Comparison of ENCODE assay signal across 15 cellular contexts in genomic region chr17:50908140-50908859, GRCh38. TPM values are rescaled to one million over a fixed set of nuclear protein-coding genes. Genes with fewer than 3 reads are reported as not detected.
DNase-seq lines count a peak whose midpoint lies in the region; ATAC-seq and TF ChIP-seq lines count a peak whose summit lies in the region.
"Had no signal": no experiment of that assay in that cellular context is flagged by ENCODE, and none has a peak within 500 bp of the region (broad histone marks: within the 10 kb centered on the region; RNA-seq: fewer than 3 reads in every experiment).

No MANE protein-coding gene starts in this region.

- peaks cover 52% of the 10 kb centered on the region for H3K4me1 Mint-ChIP-seq in Caco-2 (ENCODE audit: low read depth, unreplicated experiment)
- peaks cover 36 to 69% (median 64%) of the 10 kb centered on the region in 7 donors for H3K4me1 Mint-ChIP-seq in naive thymus-derived CD4-positive, alpha-beta T cell

- no peaks in the 10 kb centered on the region for H3K36me3 ChIP-seq in Caco-2 (ENCODE audit: control insufficient read depth, insufficient read depth, low read length)
- H3K36me3 ChIP-seq in effector memory CD4-positive, alpha-beta T cell (ENCODE audit: control insufficient read depth, insufficient read depth, low read length) = no peaks in the 10 kb centered on the region
- no peaks in the 10 kb centered on the region for H3K36me3 ChIP-seq in naive thymus-derived CD4-positive, alpha-beta T cell (ENCODE audit: control insufficient read depth in 2 of 3, insufficient read depth in 3 of 3, low read length in 3 of 3)
- H3K36me3 ChIP-seq in uterus = no peaks in the 10 kb centered on the region

- TF ChIP-seq CTCF in C4-2B (conservative IDR thresholded peaks at IDR 0.05) (no peak), Caco-2 (IDR thresholded peaks at IDR 0.05; ENCODE audit: insufficient read depth in 1 of 2, low read depth in 1 of 2, low read length in 1 of 2, severe bottlenecking in 1 of 2, unreplicated experiment in 1 of 2) (no peak), uterus (IDR thresholded peaks at IDR 0.05) (no peak)

- no peaks in the 10 kb centered on the region for H3K27me3 ChIP-seq in Caco-2 (replicated peaks; ENCODE audit: control insufficient read depth, insufficient read depth, low read length)
- no peaks in the 10 kb centered on the region for H3K27me3 ChIP-seq in effector memory CD4-positive, alpha-beta T cell (replicated peaks; ENCODE audit: control insufficient read depth, insufficient read depth, low read length, poor library complexity, severe bottlenecking)
- H3K27me3 ChIP-seq in naive thymus-derived CD4-positive, alpha-beta T cell (ENCODE audit: control insufficient read depth in 2 of 2, insufficient read depth in 2 of 2, low read length in 2 of 2) = no peaks in the 10 kb centered on the region
- H3K27me3 ChIP-seq in uterus = no peaks in the 10 kb centered on the region

- intact Hi-C loops in Caco-2 (cut with micrococcal nuclease; ENCODE audit: unreplicated experiment) = no loop called here
- intact Hi-C loops in naive thymus-derived CD4-positive, alpha-beta T cell (cut with micrococcal nuclease) = loop anchor here in 1 of 2 donors (2.0 kb wide), 1 partner anchor 43 kb away; no protein-coding TSS in a partner anchor
- intact Hi-C loops in uterus (cut with DNase I; ENCODE audit: low total_unique reads) = no loop called here

- no peaks in the 10 kb centered on the region for H3K9me3 Mint-ChIP-seq in Caco-2 (ENCODE audit: unreplicated experiment)
- no peaks in the 10 kb centered on the region for H3K9me3 Mint-ChIP-seq in naive thymus-derived CD4-positive, alpha-beta T cell
- H3K9me3 Mint-ChIP-seq: activated T-helper 1 cell treated with anti-CD3 and anti-CD28 coated beads, Interleukin-12 subunit alpha, Interleukin-12 subunit beta, Interleukin-2, Interleukin-4 antibody, amounts not matched to agents 30 ng/mL and 10 ng/mL and 1 ng/mL, durations not matched to agents 14 hours and 24 hours and 36 hours had no signal

- peaks cover 7% of the 10 kb centered on the region for H3K36me3 Mint-ChIP-seq in Caco-2 (ENCODE audit: insufficient read depth, unreplicated experiment)
- H3K36me3 Mint-ChIP-seq in naive thymus-derived CD4-positive, alpha-beta T cell = no peaks in the 10 kb centered on the region

- H3K4me3 Mint-ChIP-seq in Caco-2 (ENCODE audit: unreplicated experiment) = no peak overlapping the region
- H3K4me3 Mint-ChIP-seq in naive thymus-derived CD4-positive, alpha-beta T cell = peak overlapping the region in 5 of 10 donors; percentile 18 to 61 (median 52)
- H3K4me3 Mint-ChIP-seq: activated T-helper 1 cell treated with anti-CD3 and anti-CD28 coated beads, Interleukin-12 subunit alpha, Interleukin-12 subunit beta, Interleukin-2, Interleukin-4 antibody, amounts not matched to agents 30 ng/mL and 10 ng/mL and 1 ng/mL, durations not matched to agents 14 hours and 24 hours and 36 hours had no signal

- CTCF ChIA-PET in Caco-2 (lab: Charles Lee) = interaction anchor here (0.7 to 1.7 kb wide), 9 partner anchors 9 to 125 kb away, joined by 3 to 10 read pairs (median 4); partner anchors contain the start of gene TOB1
- CTCF ChIA-PET in naive thymus-derived CD4-positive, alpha-beta T cell (lab: Charles Lee) = interaction anchor here (1.2 to 2.0 kb wide), 5 partner anchors 18 to 45 kb away, joined by 3 to 10 read pairs (median 4); partner anchors contain the start of gene TOB1

- no peaks in the 10 kb centered on the region for H3K27me3 Mint-ChIP-seq in Caco-2 (ENCODE audit: insufficient read depth, unreplicated experiment)
- H3K27me3 Mint-ChIP-seq in naive thymus-derived CD4-positive, alpha-beta T cell = peaks cover 0 to 2% (median 0%) of the 10 kb centered on the region in 5 donors

- H3K4me1 ChIP-seq in Caco-2 = peaks cover 52% of the 10 kb centered on the region
- peaks cover 66% of the 10 kb centered on the region for H3K4me1 ChIP-seq in effector memory CD4-positive, alpha-beta T cell (ENCODE audit: control insufficient read depth, insufficient read depth, low read length, poor library complexity, severe bottlenecking)
- peaks cover 55 to 61% of the 10 kb centered on the region in 2 donors for H3K4me1 ChIP-seq in naive thymus-derived CD4-positive, alpha-beta T cell (ENCODE audit: control insufficient read depth in 2 of 2, insufficient read depth in 2 of 2, low read length in 2 of 2)
- H3K4me1 ChIP-seq in uterus = peaks cover 5 to 7% of the 10 kb centered on the region in 2 donors

- no peak for ATAC-seq in naive thymus-derived CD4-positive, alpha-beta T cell
- ATAC-seq in HG03457 (IDR thresholded peaks at IDR 0.05; ENCODE audit: unreplicated experiment) = no peak
- ATAC-seq: activated CD4-positive, CD25-positive, alpha-beta regulatory T cell treated with anti-CD3 and anti-CD28 coated beads, Interleukin-2, amount 50 U/mL, for 24 hours had no signal

- no peak for DNase-seq in Caco-2
- DNase-seq in effector memory CD4-positive, alpha-beta T cell = no peak
- no peak for DNase-seq in naive thymus-derived CD4-positive, alpha-beta T cell
- no peak for DNase-seq in hypothalamus (lab: John Stamatoyannopoulos, UW)
- DNase-seq in RKO (ENCODE audit: low spot score) = no peak
- DNase-seq in uterus = no peak
- DNase-seq: caudate nucleus, KG1, NCI-H1930, retina had no signal

- no peak for TF ChIP-seq POLR2A in uterus (IDR thresholded peaks at IDR 0.05)

- no peak overlapping the region for H3K4me3 ChIP-seq in Caco-2 (ENCODE audit: low read depth, low read length)
- H3K4me3 ChIP-seq in effector memory CD4-positive, alpha-beta T cell (ENCODE audit: insufficient read depth, low read depth, low read length, poor library complexity, severe bottlenecking) = no peak overlapping the region
- no peak overlapping the region for H3K4me3 ChIP-seq in naive thymus-derived CD4-positive, alpha-beta T cell (ENCODE audit: low read length)
- H3K4me3 ChIP-seq in uterus = no peak overlapping the region
- H3K4me3 ChIP-seq: SK-N-MC had no signal

- BruUV-seq in Caco-2 (replicated peaks; lab: Mats Ljungman, UMichigan) = no TSS peak

- peak overlapping the region; percentile 93 for H3K27ac ChIP-seq in C4-2B
- H3K27ac ChIP-seq in effector memory CD4-positive, alpha-beta T cell (ENCODE audit: insufficient read depth, low read length, poor library complexity, severe bottlenecking) = peak overlapping the region; percentile 80
- H3K27ac ChIP-seq in naive thymus-derived CD4-positive, alpha-beta T cell (ENCODE audit: low read depth, low read length) = peak overlapping the region; percentile 75
- no peak overlapping the region for H3K27ac ChIP-seq in uterus
- H3K27ac ChIP-seq: SK-N-MC had no signal

- H3K9me3 ChIP-seq in Caco-2 (no peaks in the 10 kb centered on the region), uterus (no peaks in the 10 kb centered on the region)
- no peaks in the 10 kb centered on the region for H3K9me3 ChIP-seq in effector memory CD4-positive, alpha-beta T cell (ENCODE audit: control insufficient read depth, low read length)
- H3K9me3 ChIP-seq in naive thymus-derived CD4-positive, alpha-beta T cell (ENCODE audit: control insufficient read depth in 2 of 3, low read length in 3 of 3) = no peaks in the 10 kb centered on the region

- POLR2A ChIA-PET in Caco-2 (lab: Charles Lee) = interaction anchor here (1.7 to 4.6 kb wide), 2 partner anchors 42 kb away, joined by 23 to 131 read pairs; partner anchors contain the start of gene TOB1
- POLR2A ChIA-PET in naive thymus-derived CD4-positive, alpha-beta T cell (lab: Charles Lee) = interaction anchor here (0.6 to 34.4 kb wide), 13 partner anchors 8 to 49 kb away, joined by 3 to 828 read pairs (median 10); partner anchors contain the start of gene TOB1

- peak overlapping the region; percentile 16 for H3K27ac Mint-ChIP-seq in Caco-2 (ENCODE audit: unreplicated experiment)
- H3K27ac Mint-ChIP-seq in naive thymus-derived CD4-positive, alpha-beta T cell = peak overlapping the region in 8 of 9 donors; percentile 83 to 99 (median 98)
- H3K27ac Mint-ChIP-seq: activated T-helper 1 cell treated with anti-CD3 and anti-CD28 coated beads, Interleukin-12 subunit alpha, Interleukin-12 subunit beta, Interleukin-2, Interleukin-4 antibody, amounts not matched to agents 30 ng/mL and 10 ng/mL and 1 ng/mL, durations not matched to agents 14 hours and 24 hours and 36 hours had no signal

RNA-seq across cellular contexts. Expression of gene TOB1, which starts 42.1 kb away (rescaled TPM):
- total RNA-seq in Caco-2 (2022) (114 TPM in 2 replicates), uterus (10 to 100 TPM; 16.5 to 64.3 (median 27.5) TPM)
- total RNA-seq in naive thymus-derived CD4-positive, alpha-beta T cell = 100 to 1,000 TPM in 4 of 5 experiments, 10 to 100 TPM in 1; 51.5 to 261 (median 131) TPM
- 10 to 100 TPM; 27.9 to 33.7 TPM for polyA plus RNA-seq in naive thymus-derived CD4-positive, alpha-beta T cell

Comparison
In these comparisons a context has a peak if more than half of its experiments do, and no peak if none do; other contexts are left out.
1. H3K27ac ChIP-seq: peak in C4-2B (single experiment), effector memory CD4-positive, alpha-beta T cell (single experiment) and naive thymus-derived CD4-positive, alpha-beta T cell (single experiment); none in uterus (0 of 2).